In genomic region chr9:132647355-132647754, GRCh38 we compare ENCODE assay signal across 13 cellular contexts. TPM values are rescaled to one million over a fixed set of nuclear protein-coding genes. Genes with fewer than 3 reads are reported as not detected.
DNase-seq lines count a peak whose midpoint lies in the region; ATAC-seq, FAIRE-seq and TF ChIP-seq lines count a peak whose summit lies in the region.
"Had no signal": no experiment of that assay in that cellular context is flagged by ENCODE, and none has a peak within 500 bp of the region (broad histone marks: within the 10 kb centered on the region; RNA-seq: fewer than 3 reads in every experiment).

No MANE protein-coding gene starts in this region.

- no peaks in the 10 kb centered on the region for H3K79me2 ChIP-seq in HepG2 (ENCODE audit: insufficient read depth, low read length)

- TF ChIP-seq CTCF in astrocyte of the spinal cord (IDR thresholded peaks at IDR 0.05; ENCODE audit: low read depth, low read length) = no peak
- TF ChIP-seq CTCF in left lung (IDR thresholded peaks at IDR 0.05) = no peak
- TF ChIP-seq CTCF in HepG2 (CRISPR knock-in tag; IDR thresholded peaks at IDR 0.05) = no peak

- in situ Hi-C loops in astrocyte of the spinal cord (cut with HindIII; ENCODE audit: low sequenced_read_pairs) = no loop called here
- in situ Hi-C loops in HepG2 (cut with HindIII; ENCODE audit: extremely low pct_ligation_motif_present, low pct_unique_long_range_greater_than_20kb) = no loop called here

- 86% methylated on average over 4 of the region's 4 CpGs for WGBS in HepG2 (ENCODE audit: low lambda C conversion rate)

- no peak overlapping the region for H3K9ac ChIP-seq in HepG2 (ENCODE audit: insufficient read depth, low read depth, low read length)

- H3K4me1 ChIP-seq in left lung = peaks cover 0 to 4% of the 10 kb centered on the region in 2 donors
- peaks cover 13% of the 10 kb centered on the region for H3K4me1 ChIP-seq in HepG2 (ENCODE audit: insufficient read depth, low read length)

- TF ChIP-seq EP300 in HepG2 (IDR thresholded peaks at IDR 0.05; ENCODE audit: low read depth in 2 of 2, low read length in 2 of 2) (no peak), HepG2 (CRISPR knock-in tag; IDR thresholded peaks at IDR 0.05; ENCODE audit: borderline replicate concordance) (no peak)

- CTCF ChIA-PET in HepG2 (lab: Yijun Ruan, JAX; ENCODE audit: low intra/inter-chr PET ratio, low total read pairs) = no interaction called here

- peak; percentile 64 for ATAC-seq in left lung
- no peak for ATAC-seq in HepG2
- no peak for ATAC-seq in GM21526 (IDR thresholded peaks at IDR 0.05; ENCODE audit: low FRiP score, unreplicated experiment)
- ATAC-seq: naive thymus-derived CD8-positive, alpha-beta T cell had no signal

- no peak for TF ChIP-seq RAD21 in HepG2 (CRISPR knock-in tag; IDR thresholded peaks at IDR 0.05)

- H3K9me3 ChIP-seq in left lung (no peaks in the 10 kb centered on the region), HepG2 (ENCODE audit: low read length) (no peaks in the 10 kb centered on the region)

- H3K27ac ChIP-seq in left lung = no peak overlapping the region
- no peak overlapping the region for H3K27ac ChIP-seq in substantia nigra (ENCODE audit: low read depth, low read length, poor library complexity, severe bottlenecking)
- H3K27ac ChIP-seq in HepG2 (ENCODE audit: extremely low read length, insufficient read depth, low read length) = no peak overlapping the region

- DNase-seq in COLO829 (ENCODE audit: low spot score) = peak; percentile 26
- peak; percentile 97 for DNase-seq in HT1080 (ENCODE audit: low read depth)
- DNase-seq in astrocyte of the spinal cord (ENCODE audit: low read depth, low spot score) = peak; percentile 99
- DNase-seq in left lung = no peak
- DNase-seq in SKM-1 treated with dmso at 0.1 percent for 144 hours (lab: John Stamatoyannopoulos, UW; ENCODE audit: unreplicated experiment) = no peak
- no peak for DNase-seq in substantia nigra (lab: John Stamatoyannopoulos, UW)
- no peak for DNase-seq in HepG2 (ENCODE audit: low spot score)
- DNase-seq: activated CD4-positive, alpha-beta memory T cell treated with anti-CD3 and anti-CD28 coated beads, Interleukin-2, amount 10 ng/mL, durations not matched to agents 7 days and 5 days; activated naive CD8-positive, alpha-beta T cell treated with anti-CD3 and anti-CD28 coated beads, Interleukin-2, amount 10 ng/mL, durations not matched to agents 7 days and 5 days; naive thymus-derived CD8-positive, alpha-beta T cell; NCI-H1417; NCI-H774 had no signal

- BruUV-seq in HepG2 (replicated peaks; lab: Mats Ljungman, UMichigan) = no TSS peak

- H3K4me3 ChIP-seq in astrocyte of the spinal cord (ENCODE audit: low read depth, low read length) (no peak overlapping the region), left lung (no peak overlapping the region), HepG2 (replicated peaks in 1 of 3; ENCODE audit: insufficient read depth in 1 of 3, low read depth in 2 of 3, low read length in 3 of 3) (no peak overlapping the region)

- no peak overlapping the region for H2AFZ ChIP-seq in HepG2 (ENCODE audit: low read length)

- intact Hi-C loops in left lung (cut with DNase I) (no loop called here), HepG2 (cut with micrococcal nuclease; ENCODE audit: unreplicated experiment) (no loop called here)

- POLR2A ChIA-PET in HepG2 (lab: Yijun Ruan, JAX) = no interaction called here

- no peaks in the 10 kb centered on the region for H4K20me1 ChIP-seq in HepG2 (ENCODE audit: insufficient read depth, low read length)

- no peak for FAIRE-seq in HepG2 (lab: Jason Lieb, UNC)

- TF ChIP-seq POLR2A in HepG2 (IDR thresholded peaks at IDR 0.05; ENCODE audit: insufficient read depth in 1 of 2, low read depth in 2 of 2, low read length in 2 of 2) = no peak

- H3K27me3 ChIP-seq in left lung (no peaks in the 10 kb centered on the region), HepG2 (ENCODE audit: control insufficient read depth in 1 of 2, insufficient read depth in 2 of 2, low read length in 2 of 2) (no peaks in the 10 kb centered on the region)

- no peak overlapping the region for H3K4me2 ChIP-seq in HepG2 (ENCODE audit: low read depth, low read length)

- H3K36me3 ChIP-seq in left lung (peaks cover 0 to 94% of the 10 kb centered on the region in 2 donors), HepG2 (replicated peaks in 1 of 2; ENCODE audit: control insufficient read depth in 1 of 2, insufficient read depth in 2 of 2, low read length in 2 of 2) (peaks cover 21 to 74% of the 10 kb centered on the region in 2 experiments)

TF ChIP-seq in HepG2, 621 proteins besides CTCF, POLR2A, EP300 and RAD21 (continues in another document):
- TF ChIP-seq, protein P1, sequence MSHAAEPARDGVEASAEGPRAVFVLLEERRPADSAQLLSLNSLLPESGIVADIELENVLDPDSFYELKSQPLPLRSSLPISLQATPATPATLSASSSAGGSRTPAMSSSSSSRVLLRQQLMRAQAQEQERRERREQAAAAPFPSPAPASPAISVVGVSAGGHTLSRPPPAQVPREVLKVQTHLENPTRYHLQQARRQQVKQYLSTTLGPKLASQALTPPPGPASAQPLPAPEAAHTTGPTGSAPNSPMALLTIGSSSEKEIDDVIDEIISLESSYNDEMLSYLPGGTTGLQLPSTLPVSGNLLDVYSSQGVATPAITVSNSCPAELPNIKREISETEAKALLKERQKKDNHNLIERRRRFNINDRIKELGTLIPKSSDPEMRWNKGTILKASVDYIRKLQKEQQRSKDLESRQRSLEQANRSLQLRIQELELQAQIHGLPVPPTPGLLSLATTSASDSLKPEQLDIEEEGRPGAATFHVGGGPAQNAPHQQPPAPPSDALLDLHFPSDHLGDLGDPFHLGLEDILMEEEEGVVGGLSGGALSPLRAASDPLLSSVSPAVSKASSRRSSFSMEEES (CRISPR knock-in tag; IDR thresholded peaks at IDR 0.05) = no peak
- TF ChIP-seq SRSF4 (IDR thresholded peaks at IDR 0.05; ENCODE audit: low read depth, low read length, poor library complexity, severe bottlenecking) (no peak), GFI1 (CRISPR knock-in tag; IDR thresholded peaks at IDR 0.05; ENCODE audit: borderline replicate concordance) (no peak)

RNA-seq across cellular contexts. Expression of gene DDX31, which starts 22.4 kb away (rescaled TPM):
- 22.0 and 26.1 TPM in 2 replicates for total RNA-seq in HT1080 (2014; rRNA removed; shearing (Covaris generic))
- polyA plus RNA-seq in HT1080 (2015; cell fraction: cytosol; rRNA removed) = 14.9 and 15.5 TPM in 2 replicates
- 34.2 and 35.8 TPM in 2 replicates for polyA plus RNA-seq in HT1080 (2015; cell fraction: nucleus; rRNA removed)
- total RNA-seq in left lung (10 to 100 TPM; 12.4 to 15.0 TPM), HepG2 (2016; rRNA removed; fragmentation: Illumina TruSeq; extraction: Trizol) (15.2 and 16.3 TPM in 2 replicates)
- total RNA-seq in HepG2 (2016; cell fraction: cytosol; rRNA removed; fragmentation: Illumina TruSeq; extraction: Trizol; ENCODE audit: low read depth) = 5.8 and 5.9 TPM in 2 replicates
- 14.1 and 16.0 TPM in 2 replicates for total RNA-seq in HepG2 (2016; cell fraction: insoluble cytoplasmic fraction; rRNA removed; fragmentation: Illumina TruSeq; extraction: Trizol)
- total RNA-seq in HepG2 (2016; cell fraction: membrane; rRNA removed; fragmentation: Illumina TruSeq; extraction: Trizol) = 7.3 and 8.3 TPM in 2 replicates
- total RNA-seq in HepG2 (2016; cell fraction: nucleus; rRNA removed; fragmentation: Illumina TruSeq; extraction: Trizol) = 23.3 and 27.4 TPM in 2 replicates
- 11.4 and 12.3 TPM in 2 replicates for polyA plus RNA-seq in HepG2 (2011; rRNA removed)
- 6.9 and 8.1 TPM in 2 replicates for polyA plus RNA-seq in HepG2 (2011; cell fraction: cytosol; rRNA removed)
- 25.8 and 26.5 TPM in 2 replicates for polyA plus RNA-seq in HepG2 (2011; cell fraction: nucleus; rRNA removed)
- 8.7 and 10.1 TPM in 2 replicates for polyA plus RNA-seq in HepG2 (2012)
- polyA plus RNA-seq in HepG2 (2016; cell fraction: cytosol; fragmentation: Illumina TruSeq; extraction: Trizol; ENCODE audit: low read depth) = 2.2 and 2.6 TPM in 2 replicates
- 12.7 and 14.8 TPM in 2 replicates for polyA plus RNA-seq in HepG2 (2016; cell fraction: insoluble cytoplasmic fraction; fragmentation: Illumina TruSeq; extraction: Trizol; ENCODE audit: low read depth)
- polyA plus RNA-seq in HepG2 (2016; cell fraction: membrane; fragmentation: Illumina TruSeq; extraction: Trizol; ENCODE audit: low read depth) = 3.4 and 4.1 TPM in 2 replicates
- polyA plus RNA-seq in HepG2 (2016; cell fraction: nucleus; fragmentation: Illumina TruSeq; extraction: Trizol; ENCODE audit: insufficient read depth, low read depth) = 22.7 and 26.5 TPM in 2 replicates
- polyA minus RNA-seq in HepG2 (2011; rRNA and poly(A)+ RNA removed; ENCODE audit: low replicate concordance) = 11.4 and 54.6 TPM in 2 replicates
- polyA minus RNA-seq in HepG2 (2011; cell fraction: cytosol; rRNA and poly(A)+ RNA removed) = 6.5 and 7.2 TPM in 2 replicates
- polyA minus RNA-seq in HepG2 (2011; cell fraction: nucleus; rRNA and poly(A)+ RNA removed) = 29.9 and 34.7 TPM in 2 replicates

RNA-seq across cellular contexts. Expression of gene GTF3C4, which starts 22.9 kb away (rescaled TPM):
- 17.6 and 23.1 TPM in 2 replicates for total RNA-seq in HT1080 (2014; rRNA removed; shearing (Covaris generic))
- 11.8 and 13.9 TPM in 2 replicates for polyA plus RNA-seq in HT1080 (2015; cell fraction: cytosol; rRNA removed)
- 13.3 and 13.7 TPM in 2 replicates for polyA plus RNA-seq in HT1080 (2015; cell fraction: nucleus; rRNA removed)
- 10 to 100 TPM; 13.1 to 14.1 TPM for total RNA-seq in left lung
- 12.9 and 21.0 TPM in 2 replicates for total RNA-seq in HepG2 (2016; rRNA removed; fragmentation: Illumina TruSeq; extraction: Trizol)
- 1.3 and 1.4 TPM in 2 replicates for total RNA-seq in HepG2 (2016; cell fraction: cytosol; rRNA removed; fragmentation: Illumina TruSeq; extraction: Trizol; ENCODE audit: low read depth)
- total RNA-seq in HepG2 (2016; cell fraction: insoluble cytoplasmic fraction; rRNA removed; fragmentation: Illumina TruSeq; extraction: Trizol) = 12.8 and 19.0 TPM in 2 replicates
- 6.2 and 6.4 TPM in 2 replicates for total RNA-seq in HepG2 (2016; cell fraction: membrane; rRNA removed; fragmentation: Illumina TruSeq; extraction: Trizol)
- 9.5 and 10.7 TPM in 2 replicates for total RNA-seq in HepG2 (2016; cell fraction: nucleus; rRNA removed; fragmentation: Illumina TruSeq; extraction: Trizol)
- polyA plus RNA-seq in HepG2 (2011; rRNA removed) = 2.6 TPM in 2 replicates
- polyA plus RNA-seq in HepG2 (2011; cell fraction: cytosol; rRNA removed) = 1.8 and 2.5 TPM in 2 replicates
- 1.4 and 1.6 TPM in 2 replicates for polyA plus RNA-seq in HepG2 (2011; cell fraction: nucleus; rRNA removed)
- 6.4 and 7.5 TPM in 2 replicates for polyA plus RNA-seq in HepG2 (2012)
- 0.60 and 0.62 TPM in 2 replicates for polyA plus RNA-seq in HepG2 (2016; cell fraction: cytosol; fragmentation: Illumina TruSeq; extraction: Trizol; ENCODE audit: low read depth)
- polyA plus RNA-seq in HepG2 (2016; cell fraction: insoluble cytoplasmic fraction; fragmentation: Illumina TruSeq; extraction: Trizol; ENCODE audit: low read depth) = 14.2 and 14.8 TPM in 2 replicates
- 2.3 and 2.4 TPM in 2 replicates for polyA plus RNA-seq in HepG2 (2016; cell fraction: membrane; fragmentation: Illumina TruSeq; extraction: Trizol; ENCODE audit: low read depth)
- polyA plus RNA-seq in HepG2 (2016; cell fraction: nucleus; fragmentation: Illumina TruSeq; extraction: Trizol; ENCODE audit: insufficient read depth, low read depth) = 8.8 and 9.0 TPM in 2 replicates
- 6.8 and 18.0 TPM in 2 replicates for polyA minus RNA-seq in HepG2 (2011; rRNA and poly(A)+ RNA removed; ENCODE audit: low replicate concordance)
- polyA minus RNA-seq in HepG2 (2011; cell fraction: cytosol; rRNA and poly(A)+ RNA removed) = 4.9 and 6.3 TPM in 2 replicates
- polyA minus RNA-seq in HepG2 (2011; cell fraction: nucleus; rRNA and poly(A)+ RNA removed) = 4.2 and 5.2 TPM in 2 replicates

Comparison
In these comparisons a context has a peak if more than half of its experiments do, and no peak if none do; other contexts are left out.
1. DNase-seq: peak in COLO829 (single experiment), HT1080 (single experiment) and astrocyte of the spinal cord (single experiment); none in left lung (0 of 2), SKM-1 treated with dmso at 0.1 percent for 144 hours (single experiment), substantia nigra (0 of 49) and HepG2 (single experiment).